Comparison of ENCODE assay signal across 8 cellular contexts in genomic region chr6:30810813-30811329, GRCh38.
DNase-seq lines count a peak whose midpoint lies in the region; ATAC-seq lines count a peak whose summit lies in the region.

No MANE protein-coding gene starts in this region.

- peak; percentile 92 for ATAC-seq in GM19463 (IDR thresholded peaks at IDR 0.05; ENCODE audit: unreplicated experiment)
- peak; percentile 90 for ATAC-seq in HG03432 (IDR thresholded peaks at IDR 0.05; ENCODE audit: unreplicated experiment)

- peak; percentile 88 to 89 for DNase-seq in activated T-cell treated with anti-CD3 and anti-CD28 coated beads, Interleukin-2, amount 50 U/mL, for 48 hours
- peak; percentile 52 to 83 (median 68) for DNase-seq in stimulated activated CD4-positive, alpha-beta T cell treated with anti-CD3 and anti-CD28 coated beads, Interleukin-1b, Interleukin-23, amount 100 ng/mL, for 24 hours (ENCODE audit: low read depth in 4 of 4, low spot score in 1 of 4)
- DNase-seq in NCI-H1105 treated with DMSO at 0.1 percent for 48 hours (lab: John Stamatoyannopoulos, UW) = no peak
- DNase-seq in cerebellar nuclear complex (lab: John Stamatoyannopoulos, UW) = no peak
- no peak for DNase-seq in NCI-H187 (lab: John Stamatoyannopoulos, UW)
- DNase-seq in NCI-H1436 treated with DMSO at 0.1 percent for 48 hours (lab: John Stamatoyannopoulos, UW) = no peak

Comparison
In these comparisons a context has a peak if more than half of its experiments do, and no peak if none do; other contexts are left out.
1. DNase-seq: peak in activated T-cell treated with anti-CD3 and anti-CD28 coated beads, Interleukin-2, amount 50 U/mL, for 48 hours (2 of 2) and stimulated activated CD4-positive, alpha-beta T cell treated with anti-CD3 and anti-CD28 coated beads, Interleukin-1b, Interleukin-23, amount 100 ng/mL, for 24 hours (4 of 4); none in NCI-H1105 treated with DMSO at 0.1 percent for 48 hours (single experiment), cerebellar nuclear complex (0 of 2), NCI-H187 (0 of 2) and NCI-H1436 treated with DMSO at 0.1 percent for 48 hours (single experiment).